Comparison of ENCODE assay signal across 8 cellular contexts in genomic region chr4:2755821-2756690, GRCh38. TPM values are rescaled to one million over a fixed set of nuclear protein-coding genes. Genes with fewer than 3 reads are reported as not detected.
DNase-seq lines count a peak whose midpoint lies in the region; ATAC-seq and TF ChIP-seq lines count a peak whose summit lies in the region.

Gene TNIP2, minus strand, starts transcription at chr4:2756336. Its CDS starts 47 bp downstream, at chr4:2756289.

- H3K36me3 ChIP-seq in HAP-1 (replicated peaks), result no peaks in the 10 kb centered on the region; the same call in 1 of the 2 replicates

- CTCF ChIA-PET in GM10248 (lab: Yijun Ruan, JAX), result interaction anchor here (0.8 to 1.8 kb wide), 6 partner anchors 8 to 180 kb away, joined by 3 to 5 read pairs (median 4); no protein-coding TSS in a partner anchor

- TF ChIP-seq CTCF in GM10248 (IDR thresholded peaks at IDR 0.05; ENCODE audit: control extremely low read depth, extremely low read depth, low read depth, missing control alignments), result peak; percentile 19

- in situ Hi-C loops in HAP-1 (cut with MboI; ENCODE audit: low sequenced_read_pairs), result no loop called here

- peaks cover 7% of the 10 kb centered on the region for H3K4me1 ChIP-seq in HAP-1

- peak; percentile 98 for DNase-seq in GM10248 (ENCODE audit: extremely low spot score)
- peak; percentile 67 to 89 for DNase-seq in HAP-1 (ENCODE audit: low spot score in 2 of 2)
- DNase-seq in NAMALWA (ENCODE audit: low spot score), result peak; percentile 67
- peak; percentile 76 for DNase-seq in T-helper 9 cell
- peak; percentile 91 for DNase-seq in astrocyte of the hippocampus (ENCODE audit: low read depth, low spot score)
- DNase-seq in hypothalamus (lab: John Stamatoyannopoulos, UW), result peak; percentile 13 to 87 (median 71)
- peak; percentile 92 for DNase-seq in sciatic nerve (ENCODE audit: low spot score)

- H3K27me3 ChIP-seq in HAP-1 (ENCODE audit: low read depth), result no peaks in the 10 kb centered on the region

- intact Hi-C loops in sciatic nerve (cut with DNase I), result loop anchor here (10.0 kb wide), 1 partner anchor 179 kb away; no protein-coding TSS in a partner anchor

- peak within 1 kb of the TSS; percentile 71 for H3K4me3 ChIP-seq in HAP-1

- no peaks in the 10 kb centered on the region for H3K9me3 ChIP-seq in HAP-1

- ATAC-seq in sciatic nerve (peak; percentile 95), GM18870 (IDR thresholded peaks at IDR 0.05; ENCODE audit: unreplicated experiment) (no peak)

- POLR2A ChIA-PET in GM10248 (lab: Yijun Ruan, JAX), result interaction anchor here (1.7 kb wide), 1 partner anchor 10 kb away, joined by 7 read pairs; no protein-coding TSS in a partner anchor

RNA-seq across cellular contexts. Expression of gene TNIP2, which starts in this region (rescaled TPM):
- 34.9 TPM for total RNA-seq in sciatic nerve
